Comparison of ENCODE assay signal across 12 cellular contexts in the genomic region with DNA sequence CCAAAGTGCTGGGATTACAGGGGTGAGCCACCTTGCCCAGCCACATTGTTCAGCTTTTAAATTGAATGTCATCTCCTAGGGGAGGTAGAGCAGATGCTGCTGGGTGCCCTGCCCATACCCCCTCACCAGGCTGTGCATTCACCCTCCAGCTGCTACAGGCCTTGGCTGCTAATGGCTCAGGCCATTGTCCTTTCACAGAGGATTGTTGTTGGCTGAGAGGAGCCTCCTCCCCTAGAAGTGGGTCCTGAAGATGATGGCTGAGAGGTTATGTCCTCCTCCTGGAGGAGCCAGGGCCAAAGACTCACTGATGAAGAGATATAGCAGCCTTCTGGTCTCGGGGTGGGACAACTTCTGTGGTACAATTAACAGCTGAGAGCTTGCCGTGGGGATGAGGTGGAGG.
"Had no signal": no experiment of that assay in that cellular context is flagged by ENCODE, and none has a peak within 500 bp of the region (broad histone marks: within the 10 kb centered on the region; RNA-seq: fewer than 3 reads in every experiment).

No MANE protein-coding gene starts in this region.

- DNase-seq: left ventricle myocardium inferior, lower lobe of right lung, psoas muscle, spleen had no signal

- H3K27me3 Mint-ChIP-seq: memory B cell; naive thymus-derived CD8-positive, alpha-beta T cell; stimulated activated memory B cell treated with anti-CD40 and anti-IgM and Interleukin-4, amounts not matched to agents 10 μg/mL and 1 μg/mL and 100 μg/mL, for 72 hours; stimulated activated naive CD8-positive, alpha-beta T cell treated with anti-CD3 and anti-CD28 coated beads, Interleukin-15, Interleukin-2, amounts not matched to agents 100 ng/mL and 50 ng/mL, for 24 hours had no signal

- H3K36me3 ChIP-seq: left ventricle myocardium inferior, lower lobe of right lung, neutrophil, spleen, tibial nerve had no signal

- H3K4me3 Mint-ChIP-seq: immature natural killer cell; memory B cell; naive thymus-derived CD8-positive, alpha-beta T cell; stimulated activated memory B cell treated with anti-CD40 and anti-IgM and Interleukin-4, amounts not matched to agents 10 μg/mL and 1 μg/mL and 100 μg/mL, for 72 hours; stimulated activated naive CD8-positive, alpha-beta T cell treated with anti-CD3 and anti-CD28 coated beads, Interleukin-15, Interleukin-2, amounts not matched to agents 100 ng/mL and 50 ng/mL, for 24 hours had no signal

- H3K27me3 ChIP-seq: neutrophil, spleen, tibial nerve had no signal

- H3K36me3 Mint-ChIP-seq: naive thymus-derived CD8-positive, alpha-beta T cell had no signal

- H3K4me3 ChIP-seq: left ventricle myocardium inferior, lower lobe of right lung, psoas muscle, spleen, tibial nerve had no signal

- H3K9me3 ChIP-seq: lower lobe of right lung, neutrophil, psoas muscle had no signal

- H3K9me3 Mint-ChIP-seq: stimulated activated naive CD8-positive, alpha-beta T cell treated with anti-CD3 and anti-CD28 coated beads, Interleukin-15, Interleukin-2, amounts not matched to agents 100 ng/mL and 50 ng/mL, for 24 hours had no signal

- H3K4me1 ChIP-seq: foreskin keratinocyte, left ventricle myocardium inferior, lower lobe of right lung, psoas muscle, tibial nerve had no signal

- H3K27ac Mint-ChIP-seq: immature natural killer cell; memory B cell; naive thymus-derived CD8-positive, alpha-beta T cell; stimulated activated memory B cell treated with anti-CD40 and anti-IgM and Interleukin-4, amounts not matched to agents 10 μg/mL and 1 μg/mL and 100 μg/mL, for 72 hours; stimulated activated naive CD8-positive, alpha-beta T cell treated with anti-CD3 and anti-CD28 coated beads, Interleukin-15, Interleukin-2, amounts not matched to agents 100 ng/mL and 50 ng/mL, for 24 hours had no signal

- H3K27ac ChIP-seq: foreskin keratinocyte, left ventricle myocardium inferior, lower lobe of right lung, neutrophil, psoas muscle, spleen, tibial nerve had no signal
